ENCODE assay signal across 14 cellular contexts in the genomic region with DNA sequence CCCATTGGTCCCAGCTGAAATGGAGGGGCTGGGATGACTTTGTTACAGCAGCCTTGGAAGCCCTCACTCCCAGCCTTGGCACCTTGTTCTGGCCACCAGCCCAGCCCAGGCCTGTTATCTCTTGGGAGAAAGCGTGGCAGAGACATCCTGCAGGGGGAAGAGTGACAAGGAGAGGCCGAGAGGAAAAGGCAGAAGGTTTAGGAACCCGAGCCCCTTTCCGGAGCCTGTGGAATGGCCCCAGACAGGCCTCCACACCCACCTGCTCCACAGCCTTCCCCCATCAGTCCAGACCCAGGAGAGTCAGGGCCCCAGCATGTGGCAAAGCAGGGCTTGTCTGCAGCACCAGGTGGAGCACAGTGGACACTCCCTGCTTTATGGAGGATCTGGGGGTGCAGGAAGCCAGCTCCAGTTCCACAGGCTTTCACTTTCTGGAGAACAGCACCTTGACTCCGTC. TPM values are rescaled to one million over a fixed set of nuclear protein-coding genes. Genes with fewer than 3 reads are reported as not detected.
DNase-seq lines count a peak whose midpoint lies in the region; ATAC-seq and TF ChIP-seq lines count a peak whose summit lies in the region.
"Had no signal": no experiment of that assay in that cellular context is flagged by ENCODE, and none has a peak within 500 bp of the region (broad histone marks: within the 10 kb centered on the region; RNA-seq: fewer than 3 reads in every experiment).

No MANE protein-coding gene starts in this region.

- H2AFZ ChIP-seq in parathyroid adenoma: peak overlapping the region; percentile 48

- TF ChIP-seq CTCF in heart right ventricle (IDR thresholded peaks at IDR 0.05) (peak in 2 of 9 donors; percentile 6 to 22), parathyroid adenoma (IDR thresholded peaks at IDR 0.05) (no peak), transverse colon (IDR thresholded peaks at IDR 0.05) (no peak)

- H3K4me3 ChIP-seq in heart right ventricle: peak overlapping the region in 3 of 10 donors; percentile 19 to 21 (median 19)
- H3K4me3 ChIP-seq in parathyroid adenoma (ENCODE audit: low read depth, low read length): no peak overlapping the region
- H3K4me3 ChIP-seq in transverse colon: no peak overlapping the region

- H3K4me1 ChIP-seq in heart right ventricle: peaks cover 29 to 81% (median 57%) of the 10 kb centered on the region in 9 donors
- peaks cover 86% of the 10 kb centered on the region for H3K4me1 ChIP-seq in parathyroid adenoma
- peaks cover 28 to 51% (median 30%) of the 10 kb centered on the region in 4 donors for H3K4me1 ChIP-seq in transverse colon

- intact Hi-C loops in heart right ventricle (cut with DNase I) (no loop called here), transverse colon (cut with DNase I; ENCODE audit: low total_unique reads) (no loop called here)

- DNase-seq in heart right ventricle (peak; percentile 79 to 82), transverse colon (peak; percentile 49), NCI-H2107 (lab: John Stamatoyannopoulos, UW) (no peak), DMS 273 treated with DMSO at 0.1 percent for 48 hours (lab: John Stamatoyannopoulos, UW) (no peak)
- DNase-seq in stimulated activated CD4-positive, alpha-beta T cell treated with anti-CD3 and anti-CD28 coated beads, Interleukin-1b, Interleukin-23, amount 100 ng/mL, for 48 hours: no peak
- DNase-seq: activated CD4-positive, alpha-beta T cell treated with anti-CD3 and anti-CD28 coated beads, Interleukin-2, amount 50 U/mL, for 4 hours; activated effector memory CD4-positive, alpha-beta T cell treated with Interleukin-2 at 50 U/mL for 16 hours; CD4-positive, alpha-beta T cell; NCI-H1092; NCI-H446; T1000 had no signal

- H3K27ac ChIP-seq in angular gyrus (ENCODE audit: low read depth, low read length): peak overlapping the region; percentile 53
- H3K27ac ChIP-seq in heart right ventricle: peak overlapping the region; percentile 31 to 89 (median 80)
- H3K27ac ChIP-seq in parathyroid adenoma: peak overlapping the region; percentile 97
- H3K27ac ChIP-seq in transverse colon: peak overlapping the region; percentile 21 to 59 (median 42)

- TF ChIP-seq EP300 in transverse colon (IDR thresholded peaks at IDR 0.05; ENCODE audit: low read depth): no peak

- in situ Hi-C loops in transverse colon (cut with MboI; ENCODE audit: low pct_ligation_motif_present in 1 of 4, low pct_unique_long_range_greater_than_20kb in 1 of 4, low sequenced_read_pairs in 3 of 4): no loop called here

- TF ChIP-seq POLR2A in transverse colon (IDR thresholded peaks at IDR 0.05): no peak

- ATAC-seq in heart right ventricle: peak; percentile 50 to 82 (median 66)
- ATAC-seq: naive thymus-derived CD8-positive, alpha-beta T cell had no signal

- H3K79me2 ChIP-seq in parathyroid adenoma: peaks cover 2% of the 10 kb centered on the region

- H3K27me3 ChIP-seq in heart right ventricle (no peaks in the 10 kb centered on the region), parathyroid adenoma (ENCODE audit: control insufficient read depth, insufficient read depth, low read length) (no peaks in the 10 kb centered on the region), transverse colon (no peaks in the 10 kb centered on the region)

- H3K9me3 ChIP-seq in heart right ventricle (no peaks in the 10 kb centered on the region), parathyroid adenoma (ENCODE audit: control insufficient read depth, low read length) (no peaks in the 10 kb centered on the region), transverse colon (no peaks in the 10 kb centered on the region)

- peak overlapping the region; percentile 41 for H3K4me2 ChIP-seq in parathyroid adenoma (ENCODE audit: low read length)

- WGBS in heart right ventricle, 2 donors: 24 to 40% methylated on average over 5 of the region's 5 CpGs
- WGBS in transverse colon (ENCODE audit: low coverage in 1 of 2), 2 donors: 46% methylated on average over 4 of the region's 5 CpGs; no CpG with 5 or more reads in 1 of the 2 donors

- H3K9ac ChIP-seq in parathyroid adenoma: no peak overlapping the region

- H3K36me3 ChIP-seq in heart right ventricle: peaks cover 0 to 43% (median 0%) of the 10 kb centered on the region in 9 donors
- H3K36me3 ChIP-seq in parathyroid adenoma (ENCODE audit: control insufficient read depth, insufficient read depth, low read length): no peaks in the 10 kb centered on the region
- H3K36me3 ChIP-seq in transverse colon: peaks cover 0 to 3% (median 0%) of the 10 kb centered on the region in 4 donors

RNA-seq across cellular contexts. Expression of a gene that starts 24.1 kb away (rescaled TPM):
- total RNA-seq in heart right ventricle (100 to 1,000 TPM in 4 of 10 donors, 10 to 100 TPM in 6; 82.6 to 147 (median 90.4) TPM), transverse colon (100 to 1,000 TPM in 1 of 4 donors, 10 to 100 TPM in 3; 59.1 to 108 (median 66.8) TPM)
- polyA plus RNA-seq in heart right ventricle: 10 to 100 TPM; 27.9 to 67.0 TPM

Comparison
In these comparisons a context has a peak if more than half of its experiments do, and no peak if none do; other contexts are left out.
1. H3K27ac ChIP-seq: peak in every context shown above with its lines; median percentile 97 in parathyroid adenoma; 80 in heart right ventricle; 53 in angular gyrus; 42 in transverse colon.
2. DNase-seq: peak in heart right ventricle (2 of 2) and transverse colon (single experiment); none in NCI-H2107 (single experiment), DMS 273 treated with DMSO at 0.1 percent for 48 hours (single experiment) and stimulated activated CD4-positive, alpha-beta T cell treated with anti-CD3 and anti-CD28 coated beads, Interleukin-1b, Interleukin-23, amount 100 ng/mL, for 48 hours (single experiment).